Comparison of ENCODE assay signal across 8 cellular contexts in genomic region chr2:219386532-219387280, GRCh38. TPM values are rescaled to one million over a fixed set of nuclear protein-coding genes. Genes with fewer than 3 reads are reported as not detected.
A peak's percentile ranks its signal among the peaks of the same experiment; 100 is the strongest.
DNase-seq lines count a peak whose midpoint lies in the region; ATAC-seq and TF ChIP-seq lines count a peak whose summit lies in the region.

No MANE protein-coding gene starts in this region.

- H3K4me3 ChIP-seq in liver (ENCODE audit: low read depth in 1 of 3, low read length in 3 of 3) (peak overlapping the region; percentile 64 to 86 (median 81)), thymus (ENCODE audit: low read length) (peak overlapping the region; percentile 85)

- H3K27ac ChIP-seq in angular gyrus (ENCODE audit: low read depth, low read length) (peak overlapping the region; percentile 82), liver (ENCODE audit: low read depth in 1 of 2, low read length in 2 of 2) (peak overlapping the region; percentile 96 to 98), thymus (ENCODE audit: low read depth) (peak overlapping the region; percentile 92)

- H3K9ac ChIP-seq in liver (ENCODE audit: low read depth in 1 of 2, low read length in 2 of 2): peak overlapping the region in 1 of 2 donors; percentile 91

- H3K27me3 ChIP-seq in liver (ENCODE audit: control insufficient read depth in 4 of 4, insufficient read depth in 4 of 4, low read length in 3 of 4): no peaks in the 10 kb centered on the region
- no peaks in the 10 kb centered on the region for H3K27me3 ChIP-seq in thymus (ENCODE audit: control insufficient read depth, insufficient read depth)

- H3K36me3 ChIP-seq in liver (ENCODE audit: control insufficient read depth in 4 of 4, insufficient read depth in 3 of 4, low read depth in 1 of 4, low read length in 3 of 4) (peaks cover 5 to 42% (median 33%) of the 10 kb centered on the region in 4 donors), thymus (ENCODE audit: control insufficient read depth, insufficient read depth) (peaks cover 27% of the 10 kb centered on the region)

- H3K4me1 Mint-ChIP-seq in activated T-cell treated with anti-CD3 and anti-CD28 coated beads, Interleukin-2, amount 50 U/mL, for 4 hours (ENCODE audit: low read depth): peaks cover 23% of the 10 kb centered on the region

- TF ChIP-seq RAD21 in liver (IDR thresholded peaks at IDR 0.05): no peak

- DNase-seq in activated T-cell treated with anti-CD3 and anti-CD28 coated beads, Interleukin-2, amount 50 U/mL, for 4 hours: no peak
- DNase-seq in activated T-cell treated with anti-CD3 and anti-CD28 coated beads for 4 hours (no peak), GM03348 (ENCODE audit: low spot score) (no peak)

- H3K27me3 Mint-ChIP-seq in activated T-cell treated with anti-CD3 and anti-CD28 coated beads, Interleukin-2, amount 50 U/mL, for 4 hours (ENCODE audit: low read depth): no peaks in the 10 kb centered on the region

- no peak for ATAC-seq in activated T-cell treated with anti-CD3 and anti-CD28 coated beads, Interleukin-2, amount 50 U/mL, for 4 hours
- ATAC-seq in GM18519 (IDR thresholded peaks at IDR 0.05; ENCODE audit: low FRiP score, unreplicated experiment) (no peak), HG02852 (IDR thresholded peaks at IDR 0.05; ENCODE audit: unreplicated experiment) (no peak)

- H3K9me3 Mint-ChIP-seq in activated T-cell treated with anti-CD3 and anti-CD28 coated beads, Interleukin-2, amount 50 U/mL, for 4 hours: no peaks in the 10 kb centered on the region

- H3K4me3 Mint-ChIP-seq in activated T-cell treated with anti-CD3 and anti-CD28 coated beads, Interleukin-2, amount 50 U/mL, for 4 hours: peak overlapping the region; percentile 96

- no peak for TF ChIP-seq CTCF in liver (IDR thresholded peaks at IDR 0.05; ENCODE audit: low read depth, low read length, missing input control)

- H3K9me3 ChIP-seq in liver (ENCODE audit: control insufficient read depth in 4 of 4, low read length in 3 of 4) (no peaks in the 10 kb centered on the region), thymus (ENCODE audit: control insufficient read depth) (no peaks in the 10 kb centered on the region)

- WGBS in liver: 54% methylated on average over 19 of the region's 19 CpGs
- 57% methylated on average over 19 of the region's 19 CpGs for WGBS in thymus

- H3K4me1 ChIP-seq in liver (ENCODE audit: control insufficient read depth in 4 of 4, insufficient read depth in 4 of 4, low read length in 3 of 4): peaks cover 3 to 16% (median 10%) of the 10 kb centered on the region in 4 donors
- H3K4me1 ChIP-seq in thymus (ENCODE audit: control insufficient read depth, insufficient read depth, low read length): peaks cover 11% of the 10 kb centered on the region

- peaks cover 26% of the 10 kb centered on the region for H3K36me3 Mint-ChIP-seq in activated T-cell treated with anti-CD3 and anti-CD28 coated beads, Interleukin-2, amount 50 U/mL, for 4 hours (ENCODE audit: insufficient read depth)

TF ChIP-seq in liver, 16 proteins besides CTCF, POLR2A, EP300 and RAD21:
- TF ChIP-seq, protein P1, sequence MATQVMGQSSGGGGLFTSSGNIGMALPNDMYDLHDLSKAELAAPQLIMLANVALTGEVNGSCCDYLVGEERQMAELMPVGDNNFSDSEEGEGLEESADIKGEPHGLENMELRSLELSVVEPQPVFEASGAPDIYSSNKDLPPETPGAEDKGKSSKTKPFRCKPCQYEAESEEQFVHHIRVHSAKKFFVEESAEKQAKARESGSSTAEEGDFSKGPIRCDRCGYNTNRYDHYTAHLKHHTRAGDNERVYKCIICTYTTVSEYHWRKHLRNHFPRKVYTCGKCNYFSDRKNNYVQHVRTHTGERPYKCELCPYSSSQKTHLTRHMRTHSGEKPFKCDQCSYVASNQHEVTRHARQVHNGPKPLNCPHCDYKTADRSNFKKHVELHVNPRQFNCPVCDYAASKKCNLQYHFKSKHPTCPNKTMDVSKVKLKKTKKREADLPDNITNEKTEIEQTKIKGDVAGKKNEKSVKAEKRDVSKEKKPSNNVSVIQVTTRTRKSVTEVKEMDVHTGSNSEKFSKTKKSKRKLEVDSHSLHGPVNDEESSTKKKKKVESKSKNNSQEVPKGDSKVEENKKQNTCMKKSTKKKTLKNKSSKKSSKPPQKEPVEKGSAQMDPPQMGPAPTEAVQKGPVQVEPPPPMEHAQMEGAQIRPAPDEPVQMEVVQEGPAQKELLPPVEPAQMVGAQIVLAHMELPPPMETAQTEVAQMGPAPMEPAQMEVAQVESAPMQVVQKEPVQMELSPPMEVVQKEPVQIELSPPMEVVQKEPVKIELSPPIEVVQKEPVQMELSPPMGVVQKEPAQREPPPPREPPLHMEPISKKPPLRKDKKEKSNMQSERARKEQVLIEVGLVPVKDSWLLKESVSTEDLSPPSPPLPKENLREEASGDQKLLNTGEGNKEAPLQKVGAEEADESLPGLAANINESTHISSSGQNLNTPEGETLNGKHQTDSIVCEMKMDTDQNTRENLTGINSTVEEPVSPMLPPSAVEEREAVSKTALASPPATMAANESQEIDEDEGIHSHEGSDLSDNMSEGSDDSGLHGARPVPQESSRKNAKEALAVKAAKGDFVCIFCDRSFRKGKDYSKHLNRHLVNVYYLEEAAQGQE (IDR thresholded peaks at IDR 0.05): no peak
- no peak for TF ChIP-seq TAF1 (conservative IDR thresholded peaks at IDR 0.05)
- TF ChIP-seq, protein P2, sequence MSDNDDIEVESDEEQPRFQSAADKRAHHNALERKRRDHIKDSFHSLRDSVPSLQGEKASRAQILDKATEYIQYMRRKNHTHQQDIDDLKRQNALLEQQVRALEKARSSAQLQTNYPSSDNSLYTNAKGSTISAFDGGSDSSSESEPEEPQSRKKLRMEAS (IDR thresholded peaks at IDR 0.05): no peak
- TF ChIP-seq FOXA1 (IDR thresholded peaks at IDR 0.05): no peak
- TF ChIP-seq, protein P3, sequence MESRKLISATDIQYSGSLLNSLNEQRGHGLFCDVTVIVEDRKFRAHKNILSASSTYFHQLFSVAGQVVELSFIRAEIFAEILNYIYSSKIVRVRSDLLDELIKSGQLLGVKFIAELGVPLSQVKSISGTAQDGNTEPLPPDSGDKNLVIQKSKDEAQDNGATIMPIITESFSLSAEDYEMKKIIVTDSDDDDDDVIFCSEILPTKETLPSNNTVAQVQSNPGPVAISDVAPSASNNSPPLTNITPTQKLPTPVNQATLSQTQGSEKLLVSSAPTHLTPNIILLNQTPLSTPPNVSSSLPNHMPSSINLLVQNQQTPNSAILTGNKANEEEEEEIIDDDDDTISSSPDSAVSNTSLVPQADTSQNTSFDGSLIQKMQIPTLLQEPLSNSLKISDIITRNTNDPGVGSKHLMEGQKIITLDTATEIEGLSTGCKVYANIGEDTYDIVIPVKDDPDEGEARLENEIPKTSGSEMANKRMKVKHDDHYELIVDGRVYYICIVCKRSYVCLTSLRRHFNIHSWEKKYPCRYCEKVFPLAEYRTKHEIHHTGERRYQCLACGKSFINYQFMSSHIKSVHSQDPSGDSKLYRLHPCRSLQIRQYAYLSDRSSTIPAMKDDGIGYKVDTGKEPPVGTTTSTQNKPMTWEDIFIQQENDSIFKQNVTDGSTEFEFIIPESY (IDR thresholded peaks at IDR 0.05): no peak
- TF ChIP-seq JUND (IDR thresholded peaks at IDR 0.05): no peak
- TF ChIP-seq YY1 (IDR thresholded peaks at IDR 0.05): no peak
- no peak for TF ChIP-seq GABPA (IDR thresholded peaks at IDR 0.05 in 1 of 2, conservative IDR thresholded peaks at IDR 0.05 in 1 of 2)
- no peak for TF ChIP-seq EGR1 (IDR thresholded peaks at IDR 0.05; ENCODE audit: low read depth in 2 of 2)
- TF ChIP-seq SP1 (IDR thresholded peaks at IDR 0.05): no peak
- no peak for TF ChIP-seq NR2F2 (IDR thresholded peaks at IDR 0.05)
- no peak for TF ChIP-seq FOXA2 (IDR thresholded peaks at IDR 0.05)

RNA-seq across cellular contexts. Expression of gene DNPEP, which starts 1.0 kb away (rescaled TPM):
- total RNA-seq in activated T-cell treated with anti-CD3 and anti-CD28 coated beads, Interleukin-2, amount 50 U/mL, for 4 hours: 100 to 1,000 TPM; 187 to 222 (median 221) TPM
- 10 to 100 TPM; 25.8 to 58.4 TPM for total RNA-seq in liver
- polyA plus RNA-seq in liver (10 to 100 TPM; 41.0 to 50.5 TPM), thymus (105 TPM)

RNA-seq across cellular contexts. Expression of gene DES, which starts 31.5 kb away (rescaled TPM):
- under 1 TPM; 0.49 to 0.61 (median 0.58) TPM for total RNA-seq in activated T-cell treated with anti-CD3 and anti-CD28 coated beads, Interleukin-2, amount 50 U/mL, for 4 hours
- 10 to 100 TPM in 1 of 2 donors, under 1 TPM in 1; 0.23 to 50.0 TPM for total RNA-seq in liver
- polyA plus RNA-seq in liver (1 to 10 TPM in 1 of 2 donors, under 1 TPM in 1; 0.15 to 6.2 TPM), thymus (21.6 TPM)

RNA-seq across cellular contexts. Expression of gene SPEG, which starts 47.9 kb away (rescaled TPM):
- total RNA-seq in activated T-cell treated with anti-CD3 and anti-CD28 coated beads, Interleukin-2, amount 50 U/mL, for 4 hours: 1 to 10 TPM in 1 of 3 donors, under 1 TPM in 2; 0.74 to 2.1 (median 0.79) TPM
- total RNA-seq in liver: under 1 TPM; 0.51 to 0.75 TPM
- polyA plus RNA-seq in liver (under 1 TPM; 0.57 to 0.96 TPM), thymus (19.8 TPM)

RNA-seq across cellular contexts. Expression of gene RESP18, which starts 54.2 kb away (rescaled TPM):
- total RNA-seq in activated T-cell treated with anti-CD3 and anti-CD28 coated beads, Interleukin-2, amount 50 U/mL, for 4 hours: not detected
- total RNA-seq in liver: not detected
- polyA plus RNA-seq in liver (not detected), thymus (0.07 TPM)
